In the genomic region with DNA sequence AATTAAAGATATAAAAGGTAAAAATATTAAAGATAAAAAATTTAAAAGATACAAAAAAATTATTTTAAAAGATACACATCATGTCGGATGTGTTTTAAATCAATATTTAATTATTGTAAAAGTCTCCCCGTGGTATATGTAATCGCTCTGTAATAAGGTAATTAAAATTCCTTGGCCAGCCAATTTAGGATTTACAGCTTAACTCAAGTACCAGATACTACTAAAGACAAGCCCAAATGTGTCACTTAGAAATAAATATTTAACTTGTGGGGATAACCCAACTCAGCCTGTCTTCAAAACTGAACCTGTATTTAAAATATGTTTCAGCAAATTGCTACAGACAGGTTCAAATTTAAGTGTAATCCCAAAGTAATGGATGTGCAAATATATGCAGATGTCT, we compare ENCODE assay signal across 16 cellular contexts. TPM values are rescaled to one million over a fixed set of nuclear protein-coding genes. Genes with fewer than 3 reads are reported as not detected.
DNase-seq lines count a peak whose midpoint lies in the region; ATAC-seq and TF ChIP-seq lines count a peak whose summit lies in the region.
"Had no signal": no experiment of that assay in that cellular context is flagged by ENCODE, and none has a peak within 500 bp of the region (broad histone marks: within the 10 kb centered on the region; RNA-seq: fewer than 3 reads in every experiment).

No MANE protein-coding gene starts in this region.

- peaks cover 5 to 11% (median 7%) of the 10 kb centered on the region in 3 experiments; a peak in 5 of 7 replicates for H3K36me3 Mint-ChIP-seq in H9 (ENCODE audit: insufficient read depth in 1 of 3, low read depth in 3 of 3)

- no peak overlapping the region for H3K4me3 Mint-ChIP-seq in H9
- H3K4me3 Mint-ChIP-seq: CD8-positive, alpha-beta memory T cell had no signal

- H3K56ac ChIP-seq in H9 (ENCODE audit: insufficient read length, low read depth, low read length): no peak overlapping the region

- TF ChIP-seq CTCF in HEK293 (tag by site-specific recombination; IDR thresholded peaks at IDR 0.05) (no peak), RWPE2 (IDR thresholded peaks at IDR 0.05; ENCODE audit: poor library complexity, severe bottlenecking) (no peak), H9 (conservative IDR thresholded peaks at IDR 0.05) (no peak)

- H2BK15ac ChIP-seq in H9 (ENCODE audit: low read depth, low read length): no peak overlapping the region

- H4K20me1 ChIP-seq in H9 (ENCODE audit: control insufficient read depth, insufficient read depth, insufficient read length): no peaks in the 10 kb centered on the region

- no peak overlapping the region for H2AK5ac ChIP-seq in H9 (ENCODE audit: insufficient read length, low read length)

- H2BK20ac ChIP-seq in H9 (ENCODE audit: low read depth, low read length, poor library complexity, severe bottlenecking): no peak overlapping the region

- no peaks in the 10 kb centered on the region for H3K79me1 ChIP-seq in H9 (ENCODE audit: insufficient read depth, low read depth, low read length, poor library complexity, severe bottlenecking)

- H3K18ac ChIP-seq in H9 (ENCODE audit: insufficient read length, low read depth, low read length): no peak overlapping the region

- H3K79me2 ChIP-seq in H9 (ENCODE audit: insufficient read depth, low read length): no peaks in the 10 kb centered on the region

- intact Hi-C loops in left colon (cut with DNase I, micrococcal nuclease): loop anchor here in 1 of 2 donors (10.0 kb wide), 1 partner anchor 1775 kb away; no protein-coding TSS in a partner anchor

- peaks cover 8% of the 10 kb centered on the region for H3K4me1 ChIP-seq in HEK293 (ENCODE audit: control insufficient read depth, insufficient read depth, low read length)
- H3K4me1 ChIP-seq in RWPE2 (ENCODE audit: insufficient read depth, poor library complexity, severe bottlenecking): peaks cover 17% of the 10 kb centered on the region
- H3K4me1 ChIP-seq in H9 (ENCODE audit: insufficient read depth, low read length): no peaks in the 10 kb centered on the region
- H3K4me1 ChIP-seq: BLaER1 treated with 17β-estradiol and CSF1 and Interleukin-3, amounts not matched to agents 10 nM and 100 nM had no signal

- no peak overlapping the region for H2BK12ac ChIP-seq in H9 (ENCODE audit: insufficient read length, low read depth, low read length)

- no peak overlapping the region for H3K14ac ChIP-seq in H9 (ENCODE audit: insufficient read depth, low read length)

- H3K9me3 Mint-ChIP-seq in H9: peaks cover 19 to 24% of the 10 kb centered on the region in 2 experiments; a peak in 4 of 5 replicates
- H3K9me3 Mint-ChIP-seq: CD8-positive, alpha-beta memory T cell; HFFc6 had no signal

- H2AFZ ChIP-seq in H9 (ENCODE audit: low read length): no peak overlapping the region

- no peaks in the 10 kb centered on the region for H3K4me1 Mint-ChIP-seq in H9

- no CpG with 5 or more reads among the region's 3 CpGs for WGBS in H9 (ENCODE audit: extremely low coverage, insufficient read length, low lambda C conversion rate)

- H3K23me2 ChIP-seq in H9 (ENCODE audit: insufficient read length, low read depth, low read length, poor library complexity, severe bottlenecking): no peaks in the 10 kb centered on the region

- no peak overlapping the region for H2BK120ac ChIP-seq in H9 (ENCODE audit: low read depth, low read length, poor library complexity, severe bottlenecking)

- ATAC-seq in RWPE2 (ENCODE audit: low read depth) (no peak), left colon (peak; percentile 83), GM19351 (IDR thresholded peaks at IDR 0.05; ENCODE audit: unreplicated experiment) (no peak)

- H3K9me3 ChIP-seq in HEK293 (ENCODE audit: control insufficient read depth, insufficient read depth, low read depth, low read length) (no peaks in the 10 kb centered on the region), RWPE2 (ENCODE audit: severe bottlenecking) (no peaks in the 10 kb centered on the region), H9 (ENCODE audit: control insufficient read depth, low read depth, low read length) (no peaks in the 10 kb centered on the region)
- H3K9me3 ChIP-seq: BLaER1 treated with 17β-estradiol and CSF1 and Interleukin-3, amounts not matched to agents 10 nM and 100 nM had no signal

- no peaks in the 10 kb centered on the region for H3K27me3 Mint-ChIP-seq in H9 (ENCODE audit: low read depth)
- H3K27me3 Mint-ChIP-seq: CD8-positive, alpha-beta memory T cell had no signal

- H3K36me3 ChIP-seq in HEK293 (ENCODE audit: control insufficient read depth in 2 of 2, insufficient read depth in 1 of 2, low read length in 2 of 2) (no peaks in the 10 kb centered on the region), RWPE2 (ENCODE audit: low read depth) (no peaks in the 10 kb centered on the region)

- H2BK5ac ChIP-seq in H9 (ENCODE audit: insufficient read length, low read length): no peak overlapping the region

- H4K5ac ChIP-seq in H9 (ENCODE audit: insufficient read length, low read depth, low read length): no peak overlapping the region

- H4K8ac ChIP-seq in H9 (replicated peaks; ENCODE audit: insufficient read length, low read depth, low read length): no peak overlapping the region

- H3K9ac ChIP-seq in H9 (ENCODE audit: extremely low read depth, insufficient read length, low read length): no peak overlapping the region
- H3K9ac ChIP-seq: BLaER1 treated with 17β-estradiol and CSF1 and Interleukin-3, amounts not matched to agents 10 nM and 100 nM had no signal

- no peak overlapping the region for H3K27ac Mint-ChIP-seq in H9
- H3K27ac Mint-ChIP-seq: CD8-positive, alpha-beta memory T cell had no signal

- no peak overlapping the region for H3T11ph ChIP-seq in H9 (ENCODE audit: low read length)

- no peak overlapping the region for H4K91ac ChIP-seq in H9 (ENCODE audit: insufficient read length, low read depth, low read length)

- DNase-seq in NCI-H69 (lab: John Stamatoyannopoulos, UW) (peak; percentile 59), RWPE2 (ENCODE audit: low spot score) (no peak), left colon (no peak), H9 (no peak), AG08396 (ENCODE audit: low spot score) (no peak), occipital lobe (lab: John Stamatoyannopoulos, UW) (no peak)
- DNase-seq: CD8-positive, alpha-beta memory T cell; DMS79; MM.1S; NCI-H187 had no signal

- no peak overlapping the region for H3K4ac ChIP-seq in H9 (ENCODE audit: low read depth, low read length)

- POLR2A ChIA-PET in HEK293 (lab: Yijun Ruan, JAX): no interaction called here

- H3K4me3 ChIP-seq in HEK293 (ENCODE audit: low read depth, low read length): no peak overlapping the region
- H3K4me3 ChIP-seq in RWPE2 (ENCODE audit: severe bottlenecking): no peak overlapping the region
- H3K4me3 ChIP-seq: BLaER1 treated with 17β-estradiol and CSF1 and Interleukin-3, amounts not matched to agents 10 nM and 100 nM had no signal

- H3K27ac ChIP-seq in HEK293 (ENCODE audit: extremely low read depth, low read depth, low read length): no peak overlapping the region
- peak overlapping the region; percentile 58 for H3K27ac ChIP-seq in RWPE2 (ENCODE audit: poor library complexity, severe bottlenecking)
- no peak overlapping the region for H3K27ac ChIP-seq in H9 (ENCODE audit: insufficient read length, low read depth, low read length)
- H3K27ac ChIP-seq: BLaER1 treated with 17β-estradiol and CSF1 and Interleukin-3, amounts not matched to agents 10 nM and 100 nM had no signal

- CTCF ChIA-PET in HEK293 (lab: Yijun Ruan, JAX): interaction anchor here (0.7 to 2.6 kb wide), 4 partner anchors 10 to 158 kb away, joined by 3 to 16 read pairs (median 7); no protein-coding TSS in a partner anchor

- no peak overlapping the region for H3K4me2 ChIP-seq in H9 (ENCODE audit: insufficient read depth, insufficient read length, low read length)
- H3K4me2 ChIP-seq: BLaER1 treated with 17β-estradiol and CSF1 and Interleukin-3, amounts not matched to agents 10 nM and 100 nM had no signal

- no peak overlapping the region for H3K23ac ChIP-seq in H9 (ENCODE audit: insufficient read length, low read depth, low read length)

- H3K27me3 ChIP-seq in RWPE2 (ENCODE audit: insufficient read depth, poor library complexity, severe bottlenecking) (no peaks in the 10 kb centered on the region), H9 (ENCODE audit: insufficient read depth, low read length) (no peaks in the 10 kb centered on the region)

TF ChIP-seq in HEK293, 187 proteins besides CTCF, POLR2A, EP300 and RAD21 (continues in another document):
- TF ChIP-seq, protein P1, sequence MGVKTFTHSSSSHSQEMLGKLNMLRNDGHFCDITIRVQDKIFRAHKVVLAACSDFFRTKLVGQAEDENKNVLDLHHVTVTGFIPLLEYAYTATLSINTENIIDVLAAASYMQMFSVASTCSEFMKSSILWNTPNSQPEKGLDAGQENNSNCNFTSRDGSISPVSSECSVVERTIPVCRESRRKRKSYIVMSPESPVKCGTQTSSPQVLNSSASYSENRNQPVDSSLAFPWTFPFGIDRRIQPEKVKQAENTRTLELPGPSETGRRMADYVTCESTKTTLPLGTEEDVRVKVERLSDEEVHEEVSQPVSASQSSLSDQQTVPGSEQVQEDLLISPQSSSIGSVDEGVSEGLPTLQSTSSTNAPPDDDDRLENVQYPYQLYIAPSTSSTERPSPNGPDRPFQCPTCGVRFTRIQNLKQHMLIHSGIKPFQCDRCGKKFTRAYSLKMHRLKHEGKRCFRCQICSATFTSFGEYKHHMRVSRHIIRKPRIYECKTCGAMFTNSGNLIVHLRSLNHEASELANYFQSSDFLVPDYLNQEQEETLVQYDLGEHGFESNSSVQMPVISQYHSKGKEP (tag by site-specific recombination; IDR thresholded peaks at IDR 0.05): no peak
- 0 out of 2 replicates have a peak, but pooled peaks have one; percentile 23 for TF ChIP-seq ZXDB (tag by site-specific recombination; IDR thresholded peaks at IDR 0.05)
- peak; percentile 44 for TF ChIP-seq GLIS1 (tag by site-specific recombination; IDR thresholded peaks at IDR 0.05)
- TF ChIP-seq ZNF843 (tag by site-specific recombination; IDR thresholded peaks at IDR 0.05): peak; percentile 22; the same call in 1 of the 2 replicates
- 0 out of 2 replicates have a peak, but pooled peaks have one; percentile 26 for TF ChIP-seq OSR2 (tag by site-specific recombination; IDR thresholded peaks at IDR 0.05)
- TF ChIP-seq, protein P2, sequence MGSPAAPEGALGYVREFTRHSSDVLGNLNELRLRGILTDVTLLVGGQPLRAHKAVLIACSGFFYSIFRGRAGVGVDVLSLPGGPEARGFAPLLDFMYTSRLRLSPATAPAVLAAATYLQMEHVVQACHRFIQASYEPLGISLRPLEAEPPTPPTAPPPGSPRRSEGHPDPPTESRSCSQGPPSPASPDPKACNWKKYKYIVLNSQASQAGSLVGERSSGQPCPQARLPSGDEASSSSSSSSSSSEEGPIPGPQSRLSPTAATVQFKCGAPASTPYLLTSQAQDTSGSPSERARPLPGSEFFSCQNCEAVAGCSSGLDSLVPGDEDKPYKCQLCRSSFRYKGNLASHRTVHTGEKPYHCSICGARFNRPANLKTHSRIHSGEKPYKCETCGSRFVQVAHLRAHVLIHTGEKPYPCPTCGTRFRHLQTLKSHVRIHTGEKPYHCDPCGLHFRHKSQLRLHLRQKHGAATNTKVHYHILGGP (tag by site-specific recombination; IDR thresholded peaks at IDR 0.05): no peak

RNA-seq across cellular contexts. Expression of a gene that starts 56.0 kb away (rescaled TPM):
- total RNA-seq in left colon (under 1 TPM; 0.31 to 0.56 TPM), H9 (2021) (not detected in 2 replicates), occipital lobe (not detected)
- total RNA-seq: H1, HFFc6, SK-MEL-5 had no signal
